Comparison of ENCODE assay signal across 10 cellular contexts in genomic region chr2:79530443-79530842, GRCh38.
DNase-seq lines count a peak whose midpoint lies in the region; ATAC-seq and TF ChIP-seq lines count a peak whose summit lies in the region.
"Had no signal": no experiment of that assay in that cellular context is flagged by ENCODE, and none has a peak within 500 bp of the region (broad histone marks: within the 10 kb centered on the region; RNA-seq: fewer than 3 reads in every experiment).

No MANE protein-coding gene starts in this region.

- H3K79me2 ChIP-seq in OCI-LY1 (ENCODE audit: insufficient read depth, low read length): no peaks in the 10 kb centered on the region

- H3K9ac ChIP-seq in OCI-LY1 (ENCODE audit: low read length): no peak overlapping the region

- H3K4me2 ChIP-seq in OCI-LY1 (ENCODE audit: low read length): no peak overlapping the region

- H2AFZ ChIP-seq in OCI-LY1 (ENCODE audit: low read length): no peak overlapping the region

- no peaks in the 10 kb centered on the region for H4K20me1 ChIP-seq in OCI-LY1 (ENCODE audit: insufficient read depth, low read length)

- H3K36me3 ChIP-seq in OCI-LY1 (ENCODE audit: insufficient read depth, low read length): no peaks in the 10 kb centered on the region
- H3K36me3 ChIP-seq: spleen had no signal

- no peaks in the 10 kb centered on the region for H3K4me1 ChIP-seq in OCI-LY1 (ENCODE audit: insufficient read depth, low read length, severe bottlenecking)
- H3K4me1 ChIP-seq: spleen had no signal

- no peak overlapping the region for H3K27ac ChIP-seq in OCI-LY1 (ENCODE audit: low read depth, low read length, poor library complexity, severe bottlenecking)
- H3K27ac ChIP-seq: epithelial cell of prostate, spleen had no signal

- no peaks in the 10 kb centered on the region for H3K9me3 ChIP-seq in OCI-LY1 (ENCODE audit: low read length)
- H3K9me3 ChIP-seq: spleen had no signal

- no peaks in the 10 kb centered on the region for H3F3A ChIP-seq in OCI-LY1 (ENCODE audit: insufficient read depth, low read length)

- ATAC-seq in HG03571 (IDR thresholded peaks at IDR 0.05; ENCODE audit: unreplicated experiment) (no peak), HG03025 (IDR thresholded peaks at IDR 0.05; ENCODE audit: low FRiP score, unreplicated experiment) (no peak), GM21786 (IDR thresholded peaks at IDR 0.05; ENCODE audit: unreplicated experiment) (no peak)

- H3K27me3 ChIP-seq in OCI-LY1 (ENCODE audit: insufficient read depth, low read length): no peaks in the 10 kb centered on the region
- H3K27me3 ChIP-seq: spleen had no signal

- DNase-seq in NCI-H2107 treated with DMSO at 0.1 percent for 48 hours (lab: John Stamatoyannopoulos, UW; ENCODE audit: unreplicated experiment): peak; percentile 14
- no peak for DNase-seq in NCI-H2107 (lab: John Stamatoyannopoulos, UW)
- peak; percentile 40 for DNase-seq in globus pallidus (ENCODE audit: low spot score)
- peak; percentile 37 for DNase-seq in superior temporal gyrus (ENCODE audit: extremely low spot score)
- DNase-seq: spleen had no signal

- peak; percentile 27; the same call in 1 of the 2 replicates for TF ChIP-seq CTCF in OCI-LY1 (IDR thresholded peaks at IDR 0.05; ENCODE audit: low read length)

- H3K9me2 ChIP-seq in OCI-LY1 (ENCODE audit: low read depth, low read length): no peaks in the 10 kb centered on the region

- no peak overlapping the region for H3K4me3 ChIP-seq in OCI-LY1 (ENCODE audit: low read depth, low read length, poor library complexity, severe bottlenecking)
- H3K4me3 ChIP-seq: spleen had no signal
